ENCODE assay signal across 1 cellular context in the genomic region with DNA sequence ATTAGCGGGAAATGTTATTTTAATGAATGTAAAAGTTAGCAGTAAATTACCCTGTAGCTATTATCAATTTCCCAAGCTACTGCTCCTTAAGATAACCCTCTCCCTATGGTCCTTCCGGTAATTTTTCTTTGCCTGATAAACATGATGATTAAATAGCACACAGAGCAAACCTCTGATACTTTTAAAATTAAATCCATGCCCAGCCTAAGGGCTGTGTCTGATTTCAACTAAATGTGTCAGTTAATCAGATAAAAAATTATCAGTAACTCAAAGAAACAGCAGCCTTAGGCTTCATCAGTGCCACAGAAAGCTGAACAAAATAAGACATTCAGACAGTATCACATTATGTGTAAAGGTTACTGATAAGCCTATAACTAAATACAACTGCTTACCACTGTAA.
TF ChIP-seq lines count a peak whose summit lies in the region.

No MANE protein-coding gene starts in this region.

TF ChIP-seq in SK-N-SH, 30 proteins besides CTCF, POLR2A, EP300 and RAD21 (continued from another document):
- TF ChIP-seq MEF2A (IDR thresholded peaks at IDR 0.05; ENCODE audit: borderline replicate concordance, low read depth), result no peak
- peak; percentile 97 for TF ChIP-seq RCOR1 (IDR thresholded peaks at IDR 0.05; ENCODE audit: low read length)
- no peak for TF ChIP-seq RFX5 (IDR thresholded peaks at IDR 0.05; ENCODE audit: low read length)
- 0 out of 2 replicates have a peak, but pooled peaks have one; percentile 6 for TF ChIP-seq PBX3 (IDR thresholded peaks at IDR 0.05)
- TF ChIP-seq TAF1 (IDR thresholded peaks at IDR 0.05; ENCODE audit: borderline replicate concordance, low read depth, low read length), result no peak
- no peak for TF ChIP-seq MXI1 (IDR thresholded peaks at IDR 0.05; ENCODE audit: low read depth, low read length)
- no peak for TF ChIP-seq FOSL2 (IDR thresholded peaks at IDR 0.05; ENCODE audit: borderline replicate concordance, low read depth)
- TF ChIP-seq GABPA (IDR thresholded peaks at IDR 0.05; ENCODE audit: low read depth), result no peak
- peak; percentile 12; the same call in 1 of the 2 replicates for TF ChIP-seq TEAD4 (IDR thresholded peaks at IDR 0.05; ENCODE audit: borderline replicate concordance, insufficient read depth)
- no peak for TF ChIP-seq RXRA (IDR thresholded peaks at IDR 0.05; ENCODE audit: borderline replicate concordance, low read depth)
- TF ChIP-seq POLR2AphosphoS5 (IDR thresholded peaks at IDR 0.05; ENCODE audit: low read depth, low read length), result peak; percentile 53; the same call in 1 of the 2 replicates
- TF ChIP-seq FOXJ3 (CRISPR knock-in tag; IDR thresholded peaks at IDR 0.05), result peak; percentile 91
- TF ChIP-seq EZH2phosphoT487 (IDR thresholded peaks at IDR 0.05; ENCODE audit: borderline replicate concordance, low read depth), result no peak
- TF ChIP-seq REST (IDR thresholded peaks at IDR 0.05; ENCODE audit: low read depth, low read length), result no peak
- TF ChIP-seq MAX (IDR thresholded peaks at IDR 0.05; ENCODE audit: low read depth), result no peak
- TF ChIP-seq SIN3A (IDR thresholded peaks at IDR 0.05; ENCODE audit: borderline replicate concordance, low read depth, low read length), result no peak
- no peak for TF ChIP-seq ZBTB33 (IDR thresholded peaks at IDR 0.05; ENCODE audit: borderline replicate concordance, low read depth)
- no peak for TF ChIP-seq IRF3 (IDR thresholded peaks at IDR 0.05; ENCODE audit: low read depth, low read length)
- no peak for TF ChIP-seq SMC3 (IDR thresholded peaks at IDR 0.05; ENCODE audit: low read depth, low read length)
